In the genomic region with DNA sequence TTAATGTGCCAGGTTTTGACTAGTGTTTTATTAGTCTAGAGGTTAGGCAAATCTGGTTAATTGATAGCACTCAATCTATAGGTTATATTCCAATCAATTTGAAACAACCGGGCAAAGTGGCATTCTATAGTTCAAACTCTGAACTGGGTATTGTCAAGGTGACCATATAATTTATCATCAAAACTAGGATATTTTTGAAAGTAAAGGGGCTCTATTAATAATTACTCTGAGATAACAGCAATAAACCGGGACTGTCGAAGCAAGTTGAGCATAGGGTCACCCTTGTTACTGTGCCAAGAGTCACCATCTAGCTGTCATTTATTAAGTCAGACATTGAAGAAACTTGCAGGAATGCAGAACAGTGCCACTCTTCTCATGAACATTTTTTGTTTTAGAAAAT, we compare ENCODE assay signal across 11 cellular contexts.
DNase-seq lines count a peak whose midpoint lies in the region; ATAC-seq and TF ChIP-seq lines count a peak whose summit lies in the region.
"Had no signal": no experiment of that assay in that cellular context is flagged by ENCODE, and none has a peak within 500 bp of the region (broad histone marks: within the 10 kb centered on the region; RNA-seq: fewer than 3 reads in every experiment).

No MANE protein-coding gene starts in this region.

- H2AFZ ChIP-seq in Loucy (ENCODE audit: low read length), result no peak overlapping the region

- no peaks in the 10 kb centered on the region for H3K36me3 Mint-ChIP-seq in chondrocyte (ENCODE audit: low read depth)

- peak overlapping the region; percentile 28 for H3K9ac ChIP-seq in Loucy (ENCODE audit: low read depth, low read length, poor library complexity, severe bottlenecking)
- no peak overlapping the region for H3K9ac ChIP-seq in mesendoderm (ENCODE audit: low read length)

- H3K4me1 ChIP-seq in Loucy (ENCODE audit: insufficient read depth, low read length, poor library complexity, severe bottlenecking) (peaks cover 81% of the 10 kb centered on the region), mesendoderm (ENCODE audit: control insufficient read depth, low read depth, low read length) (no peaks in the 10 kb centered on the region), suprapubic skin (peaks cover 90% of the 10 kb centered on the region)

- no peaks in the 10 kb centered on the region for H4K20me1 ChIP-seq in Loucy (ENCODE audit: insufficient read depth, low read length, poor library complexity, severe bottlenecking)

- H3K18ac ChIP-seq in mesendoderm (ENCODE audit: low read length), result no peak overlapping the region

- no peak overlapping the region for H2AK5ac ChIP-seq in mesendoderm (ENCODE audit: low read length)

- no peak overlapping the region for H3K4me3 Mint-ChIP-seq in chondrocyte (ENCODE audit: unreplicated experiment)

- H3F3A ChIP-seq in Loucy (ENCODE audit: low read depth), result peaks cover 11% of the 10 kb centered on the region; the same call in 1 of the 2 replicates

- DNase-seq in chondrocyte (ENCODE audit: low spot score) (no peak), mesendoderm (no peak), suprapubic skin (ENCODE audit: low spot score in 2 of 2) (no peak), GM13977 (ENCODE audit: low spot score) (no peak)
- no peak for DNase-seq in activated naive CD4-positive, alpha-beta T cell treated with Interleukin-2 at 50 U/mL for 16 hours
- no peak for DNase-seq in activated CD4-positive, alpha-beta T cell treated with anti-CD3 and anti-CD28 coated beads for 1 hour
- DNase-seq: foreskin melanocyte; NCI-H1436; stimulated activated CD4-positive, alpha-beta T cell treated with anti-CD3 and anti-CD28 coated beads, Interleukin-2, amount 100 ng/mL, for 24 hours had no signal

- no peaks in the 10 kb centered on the region for H3K9me2 ChIP-seq in Loucy (replicated peaks; ENCODE audit: low read depth, low read length)

- H3K79me1 ChIP-seq in mesendoderm (ENCODE audit: low read length), result no peaks in the 10 kb centered on the region

- H3K27me3 ChIP-seq in Loucy (ENCODE audit: insufficient read depth, low read length, poor library complexity, severe bottlenecking), result no peaks in the 10 kb centered on the region
- no peaks in the 10 kb centered on the region for H3K27me3 ChIP-seq in mesendoderm (ENCODE audit: insufficient read depth, low read length, poor library complexity)
- H3K27me3 ChIP-seq in suprapubic skin, result no peaks in the 10 kb centered on the region

- no peaks in the 10 kb centered on the region for H3K27me3 Mint-ChIP-seq in chondrocyte (ENCODE audit: low read depth)

- H3K4me2 ChIP-seq in Loucy (ENCODE audit: low read depth, low read length, poor library complexity, severe bottlenecking) (no peak overlapping the region), mesendoderm (ENCODE audit: low read length) (no peak overlapping the region)

- H4K8ac ChIP-seq in mesendoderm (ENCODE audit: low read depth, low read length), result no peak overlapping the region

- no peak for TF ChIP-seq EP300 in suprapubic skin (IDR thresholded peaks at IDR 0.05)

- WGBS in mesendoderm (ENCODE audit: extremely low coverage, insufficient coverage, low lambda C conversion rate), result no CpG with 5 or more reads among the region's 3 CpGs
- 55% methylated on average over 3 of the region's 3 CpGs for WGBS in suprapubic skin

- no peaks in the 10 kb centered on the region for H3K79me2 ChIP-seq in Loucy (ENCODE audit: insufficient read depth, low read length)
- no peaks in the 10 kb centered on the region for H3K79me2 ChIP-seq in mesendoderm (ENCODE audit: control insufficient read depth, insufficient read depth, low read length)

- H3K56ac ChIP-seq in mesendoderm (ENCODE audit: low read length), result no peak overlapping the region

- H3K4ac ChIP-seq in mesendoderm (ENCODE audit: low read depth, low read length), result no peak overlapping the region

- H3K4me1 Mint-ChIP-seq in chondrocyte (ENCODE audit: low read depth), result peaks cover 92% of the 10 kb centered on the region

- no peaks in the 10 kb centered on the region for H3K9me3 Mint-ChIP-seq in chondrocyte (ENCODE audit: low read depth)

- H3K4me3 ChIP-seq in Loucy (ENCODE audit: low read length, poor library complexity, severe bottlenecking), result no peak overlapping the region
- no peak overlapping the region for H3K4me3 ChIP-seq in mesendoderm (ENCODE audit: low read length)
- no peak overlapping the region for H3K4me3 ChIP-seq in suprapubic skin

- H3K23ac ChIP-seq in mesendoderm (ENCODE audit: low read length), result no peak overlapping the region

- H3K36me3 ChIP-seq in Loucy (ENCODE audit: insufficient read depth, low read length) (no peaks in the 10 kb centered on the region), mesendoderm (ENCODE audit: control insufficient read depth, insufficient read depth, low read length) (no peaks in the 10 kb centered on the region), suprapubic skin (no peaks in the 10 kb centered on the region)

- H3K27ac Mint-ChIP-seq in chondrocyte (ENCODE audit: unreplicated experiment), result peak overlapping the region; percentile 97

- H2BK120ac ChIP-seq in mesendoderm (ENCODE audit: low read depth, low read length), result no peak overlapping the region

- no peak overlapping the region for H2BK5ac ChIP-seq in mesendoderm (ENCODE audit: low read length)

- no peak for ATAC-seq in GM18520 (IDR thresholded peaks at IDR 0.05; ENCODE audit: unreplicated experiment)

- TF ChIP-seq CTCF in Loucy (conservative IDR thresholded peaks at IDR 0.05; ENCODE audit: low read length), result no peak
- peak; percentile 8 for TF ChIP-seq CTCF in chondrocyte (IDR thresholded peaks at IDR 0.05)
- no peak for TF ChIP-seq CTCF in suprapubic skin (IDR thresholded peaks at IDR 0.05)
- no peak for TF ChIP-seq CTCF in GM13977 (IDR thresholded peaks at IDR 0.05; ENCODE audit: extremely low read depth, insufficient read depth, missing control alignments)

- no peaks in the 10 kb centered on the region for H3K9me3 ChIP-seq in Loucy (ENCODE audit: insufficient read depth, low read depth, low read length)
- H3K9me3 ChIP-seq in suprapubic skin, result no peaks in the 10 kb centered on the region

- no peak overlapping the region for H4K5ac ChIP-seq in mesendoderm (ENCODE audit: low read length)

- no peak overlapping the region for H2BK15ac ChIP-seq in mesendoderm (replicated peaks; ENCODE audit: low read depth)

- H3K27ac ChIP-seq in mesendoderm (ENCODE audit: low read depth, low read length) (peak overlapping the region; percentile 36), suprapubic skin (peak overlapping the region; percentile 91)

- no peak for TF ChIP-seq POLR2A in suprapubic skin (IDR thresholded peaks at IDR 0.05)

- in situ Hi-C loops in GM13977 (cut with MboI; ENCODE audit: low pct_unique_long_range_greater_than_20kb, low sequenced_read_pairs, unreplicated experiment), result no loop called here
